ENCODE assay signal across 11 cellular contexts in genomic region chr5:72231989-72232703, GRCh38.
DNase-seq lines count a peak whose midpoint lies in the region; ATAC-seq and TF ChIP-seq lines count a peak whose summit lies in the region.
"Had no signal": no experiment of that assay in that cellular context is flagged by ENCODE, and none has a peak within 500 bp of the region (broad histone marks: within the 10 kb centered on the region; RNA-seq: fewer than 3 reads in every experiment).

No MANE protein-coding gene starts in this region.

- H3K36me3 Mint-ChIP-seq in activated naive CD8-positive, alpha-beta T cell treated with anti-CD3 and anti-CD28 coated beads, Interleukin-2, amount 50 U/mL, for 24 hours (ENCODE audit: low read depth), result peaks cover 70% of the 10 kb centered on the region

- no peaks in the 10 kb centered on the region for H3K9me3 ChIP-seq in gastrocnemius medialis

- CTCF ChIA-PET in GM10248 (lab: Yijun Ruan, JAX), result interaction anchor here (1.0 to 1.3 kb wide), 5 partner anchors 8 to 76 kb away, joined by 3 to 5 read pairs (median 4); no protein-coding TSS in a partner anchor

- H3K27ac Mint-ChIP-seq in activated naive CD8-positive, alpha-beta T cell treated with anti-CD3 and anti-CD28 coated beads, Interleukin-2, amount 50 U/mL, for 24 hours, result no peak overlapping the region

- H3K27me3 ChIP-seq in gastrocnemius medialis, result no peaks in the 10 kb centered on the region

- peak; percentile 12 to 27 for ATAC-seq in activated CD4-positive, CD25-positive, alpha-beta regulatory T cell treated with anti-CD3 and anti-CD28 coated beads, Interleukin-2, amount 50 U/mL, for 24 hours
- ATAC-seq in activated naive CD8-positive, alpha-beta T cell treated with anti-CD3 and anti-CD28 coated beads, Interleukin-2, amount 50 U/mL, for 24 hours, result peak; percentile 18
- ATAC-seq in gastrocnemius medialis (peak; percentile 63 to 76), HG03135 (IDR thresholded peaks at IDR 0.05; ENCODE audit: unreplicated experiment) (no peak), HG02588 (IDR thresholded peaks at IDR 0.05; ENCODE audit: unreplicated experiment) (no peak)

- peaks cover 54% of the 10 kb centered on the region for H3K4me1 Mint-ChIP-seq in activated naive CD8-positive, alpha-beta T cell treated with anti-CD3 and anti-CD28 coated beads, Interleukin-2, amount 50 U/mL, for 24 hours

- H3K36me3 ChIP-seq in gastrocnemius medialis, result peaks cover 0 to under 1% of the 10 kb centered on the region in 2 donors

- in situ Hi-C loops in gastrocnemius medialis (cut with MboI; ENCODE audit: low sequenced_read_pairs in 4 of 4), result no loop called here

- no peaks in the 10 kb centered on the region for H3K27me3 Mint-ChIP-seq in activated naive CD8-positive, alpha-beta T cell treated with anti-CD3 and anti-CD28 coated beads, Interleukin-2, amount 50 U/mL, for 24 hours

- H3K4me3 ChIP-seq in gastrocnemius medialis, result no peak overlapping the region

- peak overlapping the region in 3 of 4 donors; percentile 38 to 56 (median 45) for H3K27ac ChIP-seq in gastrocnemius medialis
- H3K27ac ChIP-seq: VCaP had no signal

- TF ChIP-seq CTCF in gastrocnemius medialis (IDR thresholded peaks at IDR 0.05 in 4 of 5, conservative IDR thresholded peaks at IDR 0.05 in 1 of 5) (no peak), GM10248 (IDR thresholded peaks at IDR 0.05; ENCODE audit: control extremely low read depth, extremely low read depth, low read depth, missing control alignments) (no peak)

- intact Hi-C loops in gastrocnemius medialis (cut with DNase I; ENCODE audit: low total_unique reads), result no loop called here

- POLR2A ChIA-PET in GM10248 (lab: Yijun Ruan, JAX), result no interaction called here

- peaks cover 16 to 48% of the 10 kb centered on the region in 2 donors for H3K4me1 ChIP-seq in gastrocnemius medialis

- TF ChIP-seq POLR2A in gastrocnemius medialis (IDR thresholded peaks at IDR 0.05), result no peak

- no peaks in the 10 kb centered on the region for H3K9me3 Mint-ChIP-seq in activated naive CD8-positive, alpha-beta T cell treated with anti-CD3 and anti-CD28 coated beads, Interleukin-2, amount 50 U/mL, for 24 hours

- no peak for DNase-seq in activated CD4-positive, CD25-positive, alpha-beta regulatory T cell treated with anti-CD3 and anti-CD28 coated beads, Interleukin-2, amount 50 U/mL, for 72 hours
- DNase-seq in NAMALWA (ENCODE audit: low spot score) (peak; percentile 14), gastrocnemius medialis (no peak), GM10248 (ENCODE audit: extremely low spot score) (no peak)
- no peak for DNase-seq in activated naive CD8-positive, alpha-beta T cell treated with anti-CD3 and anti-CD28 coated beads, Interleukin-2, amount 50 U/mL, for 24 hours
- DNase-seq: ACHN, aorta had no signal

- no peak overlapping the region for H3K4me3 Mint-ChIP-seq in activated naive CD8-positive, alpha-beta T cell treated with anti-CD3 and anti-CD28 coated beads, Interleukin-2, amount 50 U/mL, for 24 hours

Comparison
In these comparisons a context has a peak if more than half of its experiments do, and no peak if none do; other contexts are left out.
1. ATAC-seq: peak in activated CD4-positive, CD25-positive, alpha-beta regulatory T cell treated with anti-CD3 and anti-CD28 coated beads, Interleukin-2, amount 50 U/mL, for 24 hours (2 of 2), activated naive CD8-positive, alpha-beta T cell treated with anti-CD3 and anti-CD28 coated beads, Interleukin-2, amount 50 U/mL, for 24 hours (single experiment) and gastrocnemius medialis (2 of 2); none in HG03135 (single experiment) and HG02588 (single experiment).